28 cellular contexts compared by ENCODE assay signal in the genomic region with DNA sequence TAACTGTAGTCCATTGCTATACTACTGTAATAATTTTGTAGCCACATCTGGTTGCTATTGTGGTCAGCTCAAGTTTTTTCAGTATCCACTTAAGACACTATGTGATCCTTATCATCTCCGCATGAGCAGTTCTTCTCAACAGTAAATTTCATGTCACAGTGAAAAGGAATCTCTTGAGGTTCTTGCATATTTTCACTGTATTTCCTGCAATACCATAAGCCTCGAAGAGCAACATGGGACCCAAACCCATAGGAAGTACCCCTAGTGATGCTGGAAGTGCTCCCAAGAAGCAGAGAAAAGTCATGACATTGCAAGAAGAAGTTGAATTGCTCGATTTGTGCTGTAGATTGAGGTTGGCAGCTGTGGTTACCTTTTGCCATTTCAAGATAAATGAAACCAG.
"Had no signal": no experiment of that assay in that cellular context is flagged by ENCODE, and none has a peak within 500 bp of the region (broad histone marks: within the 10 kb centered on the region; RNA-seq: fewer than 3 reads in every experiment).

No MANE protein-coding gene starts in this region.

- H3K27ac Mint-ChIP-seq: dendritic cell treated with granulocyte-macrophage colony-stimulating factor and Interleukin-4, amounts not matched to agents 40 ng/mL and 50 ng/mL, for 4 days; nephron; neural progenitor cell; progenitor cell of endocrine pancreas; stimulated activated naive CD8-positive, alpha-beta T cell treated with anti-CD3 and anti-CD28 coated beads, Interleukin-15, amount 100 ng/mL, for 72 hours had no signal

- H2AFZ ChIP-seq: neural progenitor cell, parathyroid adenoma had no signal

- ATAC-seq: left cardiac atrium; left lung; naive thymus-derived CD4-positive, alpha-beta T cell; right lobe of liver; stimulated activated naive CD8-positive, alpha-beta T cell treated with anti-CD3 and anti-CD28 coated beads, Interleukin-15, amount 100 ng/mL, for 72 hours; upper lobe of right lung had no signal

- H3K27me3 Mint-ChIP-seq: naive thymus-derived CD4-positive, alpha-beta T cell; progenitor cell of endocrine pancreas; stimulated activated naive CD8-positive, alpha-beta T cell treated with anti-CD3 and anti-CD28 coated beads, Interleukin-15, amount 100 ng/mL, for 72 hours had no signal

- H3K36me3 ChIP-seq: esophagus squamous epithelium, heart right ventricle, left lung, neural progenitor cell, right lobe of liver, suprapubic skin, transverse colon, upper lobe of right lung, vagina had no signal

- H3K9ac ChIP-seq: neural progenitor cell, parathyroid adenoma had no signal

- DNase-seq: effector memory CD4-positive, alpha-beta T cell; erythroblast; esophagus squamous epithelium; foreskin melanocyte; glutamatergic neuron; heart right ventricle; hippocampal formation; left cardiac atrium; left lung; mesenchymal stem cell; midbrain; naive thymus-derived CD4-positive, alpha-beta T cell; small intestine; stimulated activated CD4-positive, alpha-beta T cell treated with anti-CD3 and anti-CD28 coated beads, Interleukin-15, amount 100 ng/mL, for 24 hours; stimulated activated CD4-positive, alpha-beta T cell treated with anti-CD3 and anti-CD28 coated beads, Interleukin-4, amount 100 ng/mL, for 1 hour; stimulated activated CD8-positive, alpha-beta memory T cell treated with anti-CD3 and anti-CD28 coated beads, Interleukin-4, amount 100 ng/mL, for 48 hours; stimulated activated naive CD4-positive, alpha-beta T cell; stimulated activated naive CD8-positive, alpha-beta T cell treated with anti-CD3 and anti-CD28 coated beads, Interleukin-15, amount 100 ng/mL, for 72 hours; transverse colon; upper lobe of right lung had no signal

- H3K4me3 Mint-ChIP-seq: dendritic cell treated with granulocyte-macrophage colony-stimulating factor and Interleukin-4, amounts not matched to agents 40 ng/mL and 50 ng/mL, for 4 days; naive thymus-derived CD4-positive, alpha-beta T cell; nephron; neural progenitor cell; stimulated activated naive CD8-positive, alpha-beta T cell treated with anti-CD3 and anti-CD28 coated beads, Interleukin-15, amount 100 ng/mL, for 72 hours had no signal

- H3K27ac ChIP-seq: esophagus squamous epithelium, heart right ventricle, left lung, neural progenitor cell, parathyroid adenoma, right lobe of liver, suprapubic skin, transverse colon, upper lobe of right lung, vagina had no signal

- H3K9me3 ChIP-seq: left lung, right lobe of liver, suprapubic skin, transverse colon, upper lobe of right lung, vagina had no signal

- H3K27me3 ChIP-seq: esophagus squamous epithelium, heart right ventricle, left lung, neural progenitor cell, right lobe of liver, suprapubic skin, transverse colon, upper lobe of right lung, vagina had no signal

- H3K4me2 ChIP-seq: neural progenitor cell had no signal

- H3K4me3 ChIP-seq: esophagus squamous epithelium, heart right ventricle, left lung, neural progenitor cell, right lobe of liver, suprapubic skin, transverse colon, upper lobe of right lung, vagina had no signal

- H3K4me1 ChIP-seq: left lung, neural progenitor cell, parathyroid adenoma, right lobe of liver, upper lobe of right lung had no signal
